15 cellular contexts compared by ENCODE assay signal in genomic region chr9:38125889-38126288, GRCh38.
"Had no signal": no experiment of that assay in that cellular context is flagged by ENCODE, and none has a peak within 500 bp of the region (broad histone marks: within the 10 kb centered on the region; RNA-seq: fewer than 3 reads in every experiment).

No MANE protein-coding gene starts in this region.

- H3K9me3 Mint-ChIP-seq: activated T-helper 17 cell treated with anti-CD3 and anti-CD28 coated beads, Interleukin-2, amount 50 U/mL, for 72 hours; endodermal cell had no signal

- H3K27ac ChIP-seq: cardiac muscle cell, dorsolateral prefrontal cortex, sigmoid colon, stomach, thoracic aorta, upper lobe of right lung had no signal

- ATAC-seq: activated CD4-positive, CD25-positive, alpha-beta regulatory T cell treated with anti-CD3 and anti-CD28 coated beads, Interleukin-2, amount 50 U/mL, for 24 hours; activated T-helper 17 cell treated with anti-CD3 and anti-CD28 coated beads, Interleukin-2, amount 50 U/mL, for 72 hours; upper lobe of right lung had no signal

- H3K4me1 Mint-ChIP-seq: activated T-helper 17 cell treated with anti-CD3 and anti-CD28 coated beads, Interleukin-2, amount 50 U/mL, for 72 hours had no signal

- H3K27ac Mint-ChIP-seq: activated T-helper 17 cell treated with anti-CD3 and anti-CD28 coated beads, Interleukin-2, amount 50 U/mL, for 72 hours; endodermal cell had no signal

- DNase-seq: activated naive CD4-positive, alpha-beta T cell treated with Interleukin-2 at 50 U/mL for 16 hours; dorsolateral prefrontal cortex; endodermal cell; foreskin fibroblast; glutamatergic neuron; hypothalamus; sigmoid colon; stimulated activated CD4-positive, alpha-beta T cell treated with anti-CD3 and anti-CD28 coated beads, Interleukin-12 subunit alpha, Interleukin-12 subunit beta, amount 100 ng/mL, for 4 hours; stimulated activated CD4-positive, alpha-beta T cell treated with anti-CD3 and anti-CD28 coated beads, Interleukin-2, amount 100 ng/mL, for 24 hours; stomach; upper lobe of right lung had no signal

- H3K4me3 Mint-ChIP-seq: activated T-helper 17 cell treated with anti-CD3 and anti-CD28 coated beads, Interleukin-2, amount 50 U/mL, for 72 hours; endodermal cell had no signal
